In genomic region chr3:107523361-107524213, GRCh38 we compare ENCODE assay signal across 8 cellular contexts. TPM values are rescaled to one million over a fixed set of nuclear protein-coding genes. Genes with fewer than 3 reads are reported as not detected.
DNase-seq lines count a peak whose midpoint lies in the region; ATAC-seq and TF ChIP-seq lines count a peak whose summit lies in the region.

No MANE protein-coding gene starts in this region.

- peak overlapping the region; percentile 60 to 69 for H3K4me3 ChIP-seq in DND-41 (ENCODE audit: low read depth in 1 of 2, low read length in 2 of 2)

- peak; percentile 58 for ATAC-seq in DND-41 (ENCODE audit: insufficient read depth, low read depth)
- peak; percentile 24 for ATAC-seq in GM21529 (IDR thresholded peaks at IDR 0.05; ENCODE audit: unreplicated experiment)
- ATAC-seq in left ventricle myocardium superior: peak; percentile 73
- ATAC-seq in GM18870 (IDR thresholded peaks at IDR 0.05; ENCODE audit: unreplicated experiment): no peak

- H3K9me3 ChIP-seq in DND-41 (ENCODE audit: insufficient read depth, low read length, severe bottlenecking): no peaks in the 10 kb centered on the region

- intact Hi-C loops in left ventricle myocardium superior (cut with micrococcal nuclease): loop anchor here (10.0 kb wide), 1 partner anchor 99 kb away; no protein-coding TSS in a partner anchor
- intact Hi-C loops in posterior vena cava (cut with DNase I): no loop called here

- H3K4me1 ChIP-seq in DND-41 (ENCODE audit: insufficient read depth, low read length): peaks cover 27% of the 10 kb centered on the region

- peaks cover 16% of the 10 kb centered on the region; the same call in 1 of the 2 replicates for H3K36me3 ChIP-seq in DND-41 (ENCODE audit: insufficient read depth, low read length)

- H3K79me2 ChIP-seq in DND-41 (ENCODE audit: insufficient read depth, low read length): peaks cover 44% of the 10 kb centered on the region

- H3K27me3 ChIP-seq in DND-41 (ENCODE audit: insufficient read depth, low read length, poor library complexity): no peaks in the 10 kb centered on the region

- peak overlapping the region; percentile 85 for H2AFZ ChIP-seq in DND-41 (ENCODE audit: low read depth, low read length)

- peak overlapping the region; percentile 71 for H3K9ac ChIP-seq in DND-41 (ENCODE audit: low read depth, low read length)

- peak overlapping the region; percentile 85 for H3K27ac ChIP-seq in DND-41 (ENCODE audit: low read length)

- DNase-seq in DND-41: peak; percentile 60
- DNase-seq in HuH-7 (ENCODE audit: low spot score): peak; percentile 47
- DNase-seq in T follicular helper cell (ENCODE audit: low read depth): peak; percentile 36
- DNase-seq in amniotic epithelial cell (ENCODE audit: low read depth): peak; percentile 72
- DNase-seq in left ventricle myocardium superior: peak; percentile 72
- DNase-seq in posterior vena cava (ENCODE audit: low spot score): peak; percentile 84

- H3K4me2 ChIP-seq in DND-41 (ENCODE audit: insufficient read depth, low read length): peak overlapping the region; percentile 83

- peaks cover 3% of the 10 kb centered on the region; the same call in 1 of the 2 replicates for H4K20me1 ChIP-seq in DND-41 (ENCODE audit: insufficient read depth, low read length)

- TF ChIP-seq CTCF in DND-41 (IDR thresholded peaks at IDR 0.05; ENCODE audit: borderline replicate concordance, extremely low read depth, low read length, poor library complexity, severe bottlenecking): no peak

RNA-seq across cellular contexts. Expression of gene BBX, which starts 0.8 kb away (rescaled TPM):
- 43.8 TPM for total RNA-seq in left ventricle myocardium superior
- 10 to 100 TPM; 62.4 to 66.6 TPM for total RNA-seq in posterior vena cava
